ENCODE assay signal across 1 cellular context in the genomic region with DNA sequence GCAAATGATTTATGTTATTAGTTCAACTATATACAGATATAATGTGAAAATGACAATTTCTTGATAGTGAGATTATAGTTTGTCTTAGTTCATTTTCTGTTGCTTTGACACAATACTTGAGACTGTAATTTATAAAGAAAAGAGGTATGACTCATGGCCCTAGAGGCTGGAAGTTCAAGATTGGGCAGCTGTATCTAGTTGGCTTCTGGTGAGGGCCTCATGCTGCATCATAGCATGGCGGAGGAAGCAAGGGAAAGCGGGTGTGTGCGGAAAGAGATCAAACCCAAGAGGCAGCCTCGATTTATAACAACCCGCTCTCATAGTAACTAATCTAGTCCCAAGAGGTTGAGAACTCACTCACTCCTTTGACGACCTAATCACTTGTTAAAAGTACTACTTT.
TF ChIP-seq lines count a peak whose summit lies in the region.

No MANE protein-coding gene starts in this region.

TF ChIP-seq in K562, 482 proteins besides CTCF, POLR2A, EP300 and RAD21 (continued from another document and continues in another):
- peak in 1 of 2 experiments; percentile 41; a peak in 1 of 3 replicates for TF ChIP-seq CBX3 (IDR thresholded peaks at IDR 0.05; ENCODE audit: borderline replicate concordance in 1 of 2, low read length in 2 of 2)
- TF ChIP-seq MTA3 (IDR thresholded peaks at IDR 0.05; ENCODE audit: borderline replicate concordance) = no peak
- peak in 2 of 3 experiments; percentile 28 to 70 for TF ChIP-seq YY1 (IDR thresholded peaks at IDR 0.05; ENCODE audit: borderline replicate concordance in 1 of 3, control insufficient read depth in 1 of 3, extremely low read depth in 1 of 3, insufficient read depth in 3 of 3, insufficient read length in 1 of 3, insufficient replicate concordance in 2 of 3, low read depth in 1 of 3, low read length in 2 of 3)
- no peak for TF ChIP-seq MCM5 (IDR thresholded peaks at IDR 0.05; ENCODE audit: low read depth)
- TF ChIP-seq, protein P1, sequence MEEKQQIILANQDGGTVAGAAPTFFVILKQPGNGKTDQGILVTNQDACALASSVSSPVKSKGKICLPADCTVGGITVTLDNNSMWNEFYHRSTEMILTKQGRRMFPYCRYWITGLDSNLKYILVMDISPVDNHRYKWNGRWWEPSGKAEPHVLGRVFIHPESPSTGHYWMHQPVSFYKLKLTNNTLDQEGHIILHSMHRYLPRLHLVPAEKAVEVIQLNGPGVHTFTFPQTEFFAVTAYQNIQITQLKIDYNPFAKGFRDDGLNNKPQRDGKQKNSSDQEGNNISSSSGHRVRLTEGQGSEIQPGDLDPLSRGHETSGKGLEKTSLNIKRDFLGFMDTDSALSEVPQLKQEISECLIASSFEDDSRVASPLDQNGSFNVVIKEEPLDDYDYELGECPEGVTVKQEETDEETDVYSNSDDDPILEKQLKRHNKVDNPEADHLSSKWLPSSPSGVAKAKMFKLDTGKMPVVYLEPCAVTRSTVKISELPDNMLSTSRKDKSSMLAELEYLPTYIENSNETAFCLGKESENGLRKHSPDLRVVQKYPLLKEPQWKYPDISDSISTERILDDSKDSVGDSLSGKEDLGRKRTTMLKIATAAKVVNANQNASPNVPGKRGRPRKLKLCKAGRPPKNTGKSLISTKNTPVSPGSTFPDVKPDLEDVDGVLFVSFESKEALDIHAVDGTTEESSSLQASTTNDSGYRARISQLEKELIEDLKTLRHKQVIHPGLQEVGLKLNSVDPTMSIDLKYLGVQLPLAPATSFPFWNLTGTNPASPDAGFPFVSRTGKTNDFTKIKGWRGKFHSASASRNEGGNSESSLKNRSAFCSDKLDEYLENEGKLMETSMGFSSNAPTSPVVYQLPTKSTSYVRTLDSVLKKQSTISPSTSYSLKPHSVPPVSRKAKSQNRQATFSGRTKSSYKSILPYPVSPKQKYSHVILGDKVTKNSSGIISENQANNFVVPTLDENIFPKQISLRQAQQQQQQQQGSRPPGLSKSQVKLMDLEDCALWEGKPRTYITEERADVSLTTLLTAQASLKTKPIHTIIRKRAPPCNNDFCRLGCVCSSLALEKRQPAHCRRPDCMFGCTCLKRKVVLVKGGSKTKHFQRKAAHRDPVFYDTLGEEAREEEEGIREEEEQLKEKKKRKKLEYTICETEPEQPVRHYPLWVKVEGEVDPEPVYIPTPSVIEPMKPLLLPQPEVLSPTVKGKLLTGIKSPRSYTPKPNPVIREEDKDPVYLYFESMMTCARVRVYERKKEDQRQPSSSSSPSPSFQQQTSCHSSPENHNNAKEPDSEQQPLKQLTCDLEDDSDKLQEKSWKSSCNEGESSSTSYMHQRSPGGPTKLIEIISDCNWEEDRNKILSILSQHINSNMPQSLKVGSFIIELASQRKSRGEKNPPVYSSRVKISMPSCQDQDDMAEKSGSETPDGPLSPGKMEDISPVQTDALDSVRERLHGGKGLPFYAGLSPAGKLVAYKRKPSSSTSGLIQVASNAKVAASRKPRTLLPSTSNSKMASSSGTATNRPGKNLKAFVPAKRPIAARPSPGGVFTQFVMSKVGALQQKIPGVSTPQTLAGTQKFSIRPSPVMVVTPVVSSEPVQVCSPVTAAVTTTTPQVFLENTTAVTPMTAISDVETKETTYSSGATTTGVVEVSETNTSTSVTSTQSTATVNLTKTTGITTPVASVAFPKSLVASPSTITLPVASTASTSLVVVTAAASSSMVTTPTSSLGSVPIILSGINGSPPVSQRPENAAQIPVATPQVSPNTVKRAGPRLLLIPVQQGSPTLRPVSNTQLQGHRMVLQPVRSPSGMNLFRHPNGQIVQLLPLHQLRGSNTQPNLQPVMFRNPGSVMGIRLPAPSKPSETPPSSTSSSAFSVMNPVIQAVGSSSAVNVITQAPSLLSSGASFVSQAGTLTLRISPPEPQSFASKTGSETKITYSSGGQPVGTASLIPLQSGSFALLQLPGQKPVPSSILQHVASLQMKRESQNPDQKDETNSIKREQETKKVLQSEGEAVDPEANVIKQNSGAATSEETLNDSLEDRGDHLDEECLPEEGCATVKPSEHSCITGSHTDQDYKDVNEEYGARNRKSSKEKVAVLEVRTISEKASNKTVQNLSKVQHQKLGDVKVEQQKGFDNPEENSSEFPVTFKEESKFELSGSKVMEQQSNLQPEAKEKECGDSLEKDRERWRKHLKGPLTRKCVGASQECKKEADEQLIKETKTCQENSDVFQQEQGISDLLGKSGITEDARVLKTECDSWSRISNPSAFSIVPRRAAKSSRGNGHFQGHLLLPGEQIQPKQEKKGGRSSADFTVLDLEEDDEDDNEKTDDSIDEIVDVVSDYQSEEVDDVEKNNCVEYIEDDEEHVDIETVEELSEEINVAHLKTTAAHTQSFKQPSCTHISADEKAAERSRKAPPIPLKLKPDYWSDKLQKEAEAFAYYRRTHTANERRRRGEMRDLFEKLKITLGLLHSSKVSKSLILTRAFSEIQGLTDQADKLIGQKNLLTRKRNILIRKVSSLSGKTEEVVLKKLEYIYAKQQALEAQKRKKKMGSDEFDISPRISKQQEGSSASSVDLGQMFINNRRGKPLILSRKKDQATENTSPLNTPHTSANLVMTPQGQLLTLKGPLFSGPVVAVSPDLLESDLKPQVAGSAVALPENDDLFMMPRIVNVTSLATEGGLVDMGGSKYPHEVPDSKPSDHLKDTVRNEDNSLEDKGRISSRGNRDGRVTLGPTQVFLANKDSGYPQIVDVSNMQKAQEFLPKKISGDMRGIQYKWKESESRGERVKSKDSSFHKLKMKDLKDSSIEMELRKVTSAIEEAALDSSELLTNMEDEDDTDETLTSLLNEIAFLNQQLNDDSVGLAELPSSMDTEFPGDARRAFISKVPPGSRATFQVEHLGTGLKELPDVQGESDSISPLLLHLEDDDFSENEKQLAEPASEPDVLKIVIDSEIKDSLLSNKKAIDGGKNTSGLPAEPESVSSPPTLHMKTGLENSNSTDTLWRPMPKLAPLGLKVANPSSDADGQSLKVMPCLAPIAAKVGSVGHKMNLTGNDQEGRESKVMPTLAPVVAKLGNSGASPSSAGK (IDR thresholded peaks at IDR 0.05) = peak; percentile 15; the same call in 1 of the 2 replicates
- no peak for TF ChIP-seq SMARCA5 (IDR thresholded peaks at IDR 0.05)
- TF ChIP-seq HDGF (IDR thresholded peaks at IDR 0.05) = no peak
- TF ChIP-seq GTF2F1 (IDR thresholded peaks at IDR 0.05; ENCODE audit: low read depth, low read length) = no peak
- TF ChIP-seq, protein P2, sequence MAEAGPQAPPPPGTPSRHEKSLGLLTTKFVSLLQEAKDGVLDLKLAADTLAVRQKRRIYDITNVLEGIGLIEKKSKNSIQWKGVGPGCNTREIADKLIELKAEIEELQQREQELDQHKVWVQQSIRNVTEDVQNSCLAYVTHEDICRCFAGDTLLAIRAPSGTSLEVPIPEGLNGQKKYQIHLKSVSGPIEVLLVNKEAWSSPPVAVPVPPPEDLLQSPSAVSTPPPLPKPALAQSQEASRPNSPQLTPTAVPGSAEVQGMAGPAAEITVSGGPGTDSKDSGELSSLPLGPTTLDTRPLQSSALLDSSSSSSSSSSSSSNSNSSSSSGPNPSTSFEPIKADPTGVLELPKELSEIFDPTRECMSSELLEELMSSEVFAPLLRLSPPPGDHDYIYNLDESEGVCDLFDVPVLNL (CRISPR knock-in tag; IDR thresholded peaks at IDR 0.05; ENCODE audit: low read depth) = no peak
- TF ChIP-seq DPF2 (IDR thresholded peaks at IDR 0.05) = no peak
- no peak for TF ChIP-seq ARNT (IDR thresholded peaks at IDR 0.05)
- no peak for TF ChIP-seq KDM1A (IDR thresholded peaks at IDR 0.05)
- TF ChIP-seq XRCC4 (IDR thresholded peaks at IDR 0.05; ENCODE audit: extremely low read depth, insufficient read depth, insufficient read length) = no peak
- TF ChIP-seq CREM (IDR thresholded peaks at IDR 0.05; ENCODE audit: low read depth) = peak; percentile 46; the same call in 1 of the 2 replicates
- no peak for TF ChIP-seq PCBP1 (IDR thresholded peaks at IDR 0.05; ENCODE audit: low read depth, low read length, poor library complexity, severe bottlenecking)
- TF ChIP-seq ZNF551 (CRISPR knock-in tag; IDR thresholded peaks at IDR 0.05) = no peak
- TF ChIP-seq NFE2L1 (tag; IDR thresholded peaks at IDR 0.05; ENCODE audit: borderline replicate concordance, low read depth) = no peak
- TF ChIP-seq TAF7 (tag; IDR thresholded peaks at IDR 0.05) = no peak
- peak; percentile 71; the same call in 1 of the 2 replicates for TF ChIP-seq TCF3 (CRISPR knock-in tag; IDR thresholded peaks at IDR 0.05)
- TF ChIP-seq RB1 (IDR thresholded peaks at IDR 0.05; ENCODE audit: low read depth) = no peak
- no peak for TF ChIP-seq ZEB2 (IDR thresholded peaks at IDR 0.05)
- TF ChIP-seq EWSR1 (IDR thresholded peaks at IDR 0.05; ENCODE audit: borderline replicate concordance, low read depth, partially characterized antibody) = no peak
- TF ChIP-seq U2AF1 (optimal IDR thresholded peaks at IDR 0.05; ENCODE audit: low read depth, low read length) = no peak
- TF ChIP-seq, protein P3, sequence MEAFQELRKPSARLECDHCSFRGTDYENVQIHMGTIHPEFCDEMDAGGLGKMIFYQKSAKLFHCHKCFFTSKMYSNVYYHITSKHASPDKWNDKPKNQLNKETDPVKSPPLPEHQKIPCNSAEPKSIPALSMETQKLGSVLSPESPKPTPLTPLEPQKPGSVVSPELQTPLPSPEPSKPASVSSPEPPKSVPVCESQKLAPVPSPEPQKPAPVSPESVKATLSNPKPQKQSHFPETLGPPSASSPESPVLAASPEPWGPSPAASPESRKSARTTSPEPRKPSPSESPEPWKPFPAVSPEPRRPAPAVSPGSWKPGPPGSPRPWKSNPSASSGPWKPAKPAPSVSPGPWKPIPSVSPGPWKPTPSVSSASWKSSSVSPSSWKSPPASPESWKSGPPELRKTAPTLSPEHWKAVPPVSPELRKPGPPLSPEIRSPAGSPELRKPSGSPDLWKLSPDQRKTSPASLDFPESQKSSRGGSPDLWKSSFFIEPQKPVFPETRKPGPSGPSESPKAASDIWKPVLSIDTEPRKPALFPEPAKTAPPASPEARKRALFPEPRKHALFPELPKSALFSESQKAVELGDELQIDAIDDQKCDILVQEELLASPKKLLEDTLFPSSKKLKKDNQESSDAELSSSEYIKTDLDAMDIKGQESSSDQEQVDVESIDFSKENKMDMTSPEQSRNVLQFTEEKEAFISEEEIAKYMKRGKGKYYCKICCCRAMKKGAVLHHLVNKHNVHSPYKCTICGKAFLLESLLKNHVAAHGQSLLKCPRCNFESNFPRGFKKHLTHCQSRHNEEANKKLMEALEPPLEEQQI (IDR thresholded peaks at IDR 0.05) = no peak
- TF ChIP-seq, protein P4, sequence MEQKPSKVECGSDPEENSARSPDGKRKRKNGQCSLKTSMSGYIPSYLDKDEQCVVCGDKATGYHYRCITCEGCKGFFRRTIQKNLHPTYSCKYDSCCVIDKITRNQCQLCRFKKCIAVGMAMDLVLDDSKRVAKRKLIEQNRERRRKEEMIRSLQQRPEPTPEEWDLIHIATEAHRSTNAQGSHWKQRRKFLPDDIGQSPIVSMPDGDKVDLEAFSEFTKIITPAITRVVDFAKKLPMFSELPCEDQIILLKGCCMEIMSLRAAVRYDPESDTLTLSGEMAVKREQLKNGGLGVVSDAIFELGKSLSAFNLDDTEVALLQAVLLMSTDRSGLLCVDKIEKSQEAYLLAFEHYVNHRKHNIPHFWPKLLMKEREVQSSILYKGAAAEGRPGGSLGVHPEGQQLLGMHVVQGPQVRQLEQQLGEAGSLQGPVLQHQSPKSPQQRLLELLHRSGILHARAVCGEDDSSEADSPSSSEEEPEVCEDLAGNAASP (IDR thresholded peaks at IDR 0.05) = no peak
- TF ChIP-seq SMARCA4 (IDR thresholded peaks at IDR 0.05) = 0 out of 2 replicates have a peak, but pooled peaks have one; percentile 22
- TF ChIP-seq, protein P5, sequence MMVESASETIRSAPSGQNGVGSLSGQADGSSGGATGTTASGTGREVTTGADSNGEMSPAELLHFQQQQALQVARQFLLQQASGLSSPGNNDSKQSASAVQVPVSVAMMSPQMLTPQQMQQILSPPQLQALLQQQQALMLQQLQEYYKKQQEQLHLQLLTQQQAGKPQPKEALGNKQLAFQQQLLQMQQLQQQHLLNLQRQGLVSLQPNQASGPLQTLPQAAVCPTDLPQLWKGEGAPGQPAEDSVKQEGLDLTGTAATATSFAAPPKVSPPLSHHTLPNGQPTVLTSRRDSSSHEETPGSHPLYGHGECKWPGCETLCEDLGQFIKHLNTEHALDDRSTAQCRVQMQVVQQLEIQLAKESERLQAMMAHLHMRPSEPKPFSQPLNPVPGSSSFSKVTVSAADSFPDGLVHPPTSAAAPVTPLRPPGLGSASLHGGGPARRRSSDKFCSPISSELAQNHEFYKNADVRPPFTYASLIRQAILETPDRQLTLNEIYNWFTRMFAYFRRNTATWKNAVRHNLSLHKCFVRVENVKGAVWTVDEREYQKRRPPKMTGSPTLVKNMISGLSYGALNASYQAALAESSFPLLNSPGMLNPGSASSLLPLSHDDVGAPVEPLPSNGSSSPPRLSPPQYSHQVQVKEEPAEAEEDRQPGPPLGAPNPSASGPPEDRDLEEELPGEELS (CRISPR knock-in tag; IDR thresholded peaks at IDR 0.05; ENCODE audit: borderline replicate concordance) = no peak
- TF ChIP-seq, protein P6, sequence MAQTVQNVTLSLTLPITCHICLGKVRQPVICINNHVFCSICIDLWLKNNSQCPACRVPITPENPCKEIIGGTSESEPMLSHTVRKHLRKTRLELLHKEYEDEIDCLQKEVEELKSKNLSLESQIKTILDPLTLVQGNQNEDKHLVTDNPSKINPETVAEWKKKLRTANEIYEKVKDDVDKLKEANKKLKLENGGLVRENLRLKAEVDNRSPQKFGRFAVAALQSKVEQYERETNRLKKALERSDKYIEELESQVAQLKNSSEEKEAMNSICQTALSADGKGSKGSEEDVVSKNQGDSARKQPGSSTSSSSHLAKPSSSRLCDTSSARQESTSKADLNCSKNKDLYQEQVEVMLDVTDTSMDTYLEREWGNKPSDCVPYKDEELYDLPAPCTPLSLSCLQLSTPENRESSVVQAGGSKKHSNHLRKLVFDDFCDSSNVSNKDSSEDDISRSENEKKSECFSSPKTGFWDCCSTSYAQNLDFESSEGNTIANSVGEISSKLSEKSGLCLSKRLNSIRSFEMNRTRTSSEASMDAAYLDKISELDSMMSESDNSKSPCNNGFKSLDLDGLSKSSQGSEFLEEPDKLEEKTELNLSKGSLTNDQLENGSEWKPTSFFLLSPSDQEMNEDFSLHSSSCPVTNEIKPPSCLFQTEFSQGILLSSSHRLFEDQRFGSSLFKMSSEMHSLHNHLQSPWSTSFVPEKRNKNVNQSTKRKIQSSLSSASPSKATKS (CRISPR knock-in tag; IDR thresholded peaks at IDR 0.05) = no peak
- TF ChIP-seq, protein P7, sequence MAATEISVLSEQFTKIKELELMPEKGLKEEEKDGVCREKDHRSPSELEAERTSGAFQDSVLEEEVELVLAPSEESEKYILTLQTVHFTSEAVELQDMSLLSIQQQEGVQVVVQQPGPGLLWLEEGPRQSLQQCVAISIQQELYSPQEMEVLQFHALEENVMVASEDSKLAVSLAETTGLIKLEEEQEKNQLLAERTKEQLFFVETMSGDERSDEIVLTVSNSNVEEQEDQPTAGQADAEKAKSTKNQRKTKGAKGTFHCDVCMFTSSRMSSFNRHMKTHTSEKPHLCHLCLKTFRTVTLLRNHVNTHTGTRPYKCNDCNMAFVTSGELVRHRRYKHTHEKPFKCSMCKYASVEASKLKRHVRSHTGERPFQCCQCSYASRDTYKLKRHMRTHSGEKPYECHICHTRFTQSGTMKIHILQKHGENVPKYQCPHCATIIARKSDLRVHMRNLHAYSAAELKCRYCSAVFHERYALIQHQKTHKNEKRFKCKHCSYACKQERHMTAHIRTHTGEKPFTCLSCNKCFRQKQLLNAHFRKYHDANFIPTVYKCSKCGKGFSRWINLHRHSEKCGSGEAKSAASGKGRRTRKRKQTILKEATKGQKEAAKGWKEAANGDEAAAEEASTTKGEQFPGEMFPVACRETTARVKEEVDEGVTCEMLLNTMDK (IDR thresholded peaks at IDR 0.05; ENCODE audit: borderline replicate concordance, insufficient read depth, low read depth, low read length, poor library complexity, severe bottlenecking) = no peak
- no peak for TF ChIP-seq RBM14 (IDR thresholded peaks at IDR 0.05; ENCODE audit: borderline replicate concordance, insufficient read depth, low read depth, low read length)
- no peak for TF ChIP-seq ZNF175 (CRISPR knock-in tag; IDR thresholded peaks at IDR 0.05; ENCODE audit: low read depth)
